ENCODE assay signal across 32 cellular contexts in genomic region chr10:4568731-4569130, GRCh38.
"Had no signal": no experiment of that assay in that cellular context is flagged by ENCODE, and none has a peak within 500 bp of the region (broad histone marks: within the 10 kb centered on the region; RNA-seq: fewer than 3 reads in every experiment).

No MANE protein-coding gene starts in this region.

- DNase-seq: activated CD4-positive, alpha-beta memory T cell treated with anti-CD3 and anti-CD28 coated beads for 36 hours; activated CD4-positive, alpha-beta T cell treated with anti-CD3 and anti-CD28 coated beads, Interleukin-2, amount 10 ng/mL, durations not matched to agents 24 days and 14 days; activated CD4-positive, CD25-positive, alpha-beta regulatory T cell treated with anti-CD3 and anti-CD28 coated beads, Interleukin-2, amount 50 U/mL, for 72 hours; activated CD8-positive, alpha-beta memory T cell treated with anti-CD3 and anti-CD28 coated beads, Interleukin-2, amount 50 U/mL, for 4 hours; activated effector memory CD4-positive, alpha-beta T cell treated with anti-CD3 and anti-CD28 coated beads, Interleukin-2, amount 50 U/mL, for 16 hours; activated naive CD4-positive, alpha-beta T cell treated with anti-CD3 and anti-CD28 coated beads for 36 hours; activated naive CD8-positive, alpha-beta T cell treated with anti-CD3 and anti-CD28 coated beads, Interleukin-2, amount 10 ng/mL, durations not matched to agents 7 days and 5 days; activated T-cell treated with anti-CD3 and anti-CD28 coated beads, Interleukin-2, amount 50 U/mL, for 1 hour; brain microvascular endothelial cell; cortex of kidney; effector memory CD8-positive, alpha-beta T cell; erythroblast; head of caudate nucleus; hippocampal formation; kidney; midbrain; natural killer cell; ovary; right lobe of liver; stimulated activated CD4-positive, alpha-beta T cell treated with anti-CD3 and anti-CD28 coated beads, Interleukin-12 subunit alpha, Interleukin-12 subunit beta, amount 100 ng/mL, for 4 hours; stimulated activated CD4-positive, alpha-beta T cell treated with anti-CD3 and anti-CD28 coated beads, Interleukin-4, amount 100 ng/mL, for 24 hours; T1000; trophoblast cell had no signal

- ATAC-seq: effector memory CD8-positive, alpha-beta T cell; gastroesophageal sphincter; natural killer cell; stimulated activated effector memory CD8-positive, alpha-beta T cell treated with anti-CD3 and anti-CD28 coated beads, Interleukin-12 subunit alpha, Interleukin-12 subunit beta, amount 100 ng/mL, for 72 hours had no signal

- H3K27ac Mint-ChIP-seq: activated CD4-positive, alpha-beta memory T cell treated with anti-CD3 and anti-CD28 coated beads for 36 hours; activated CD4-positive, alpha-beta T cell treated with anti-CD3 and anti-CD28 coated beads, Interleukin-2, amount 10 ng/mL, durations not matched to agents 24 days and 14 days; activated naive CD4-positive, alpha-beta T cell treated with anti-CD3 and anti-CD28 coated beads for 36 hours; activated naive CD8-positive, alpha-beta T cell treated with anti-CD3 and anti-CD28 coated beads, Interleukin-2, amount 10 ng/mL, durations not matched to agents 7 days and 5 days; activated T-helper 1 cell treated with anti-CD3 and anti-CD28 coated beads, Interleukin-12 subunit alpha, Interleukin-12 subunit beta, Interleukin-2, Interleukin-4 antibody, amounts not matched to agents 30 ng/mL and 10 ng/mL and 1 ng/mL, durations not matched to agents 14 hours and 24 hours and 36 hours; effector memory CD8-positive, alpha-beta T cell; memory B cell; natural killer cell; progenitor cell of endocrine pancreas; stimulated activated effector memory CD8-positive, alpha-beta T cell treated with anti-CD3 and anti-CD28 coated beads, Interleukin-12 subunit alpha, Interleukin-12 subunit beta, amount 100 ng/mL, for 72 hours; stimulated activated naive CD8-positive, alpha-beta T cell treated with anti-CD3 and anti-CD28 coated beads, Interleukin-15, Interleukin-2, amounts not matched to agents 100 ng/mL and 50 ng/mL, for 24 hours had no signal

- H3K4me1 ChIP-seq: gastroesophageal sphincter, right lobe of liver had no signal

- H3K4me3 ChIP-seq: gastroesophageal sphincter, ovary, right lobe of liver, skin epidermis, thoracic aorta had no signal

- H3K9me3 ChIP-seq: gastroesophageal sphincter, neutrophil, ovary, right lobe of liver, thoracic aorta had no signal

- H3K36me3 Mint-ChIP-seq: activated CD4-positive, alpha-beta memory T cell treated with anti-CD3 and anti-CD28 coated beads for 36 hours; activated naive CD8-positive, alpha-beta T cell treated with anti-CD3 and anti-CD28 coated beads, Interleukin-2, amount 10 ng/mL, durations not matched to agents 7 days and 5 days; memory B cell; natural killer cell; stimulated activated effector memory CD8-positive, alpha-beta T cell treated with anti-CD3 and anti-CD28 coated beads, Interleukin-12 subunit alpha, Interleukin-12 subunit beta, amount 100 ng/mL, for 72 hours had no signal

- H3K4me1 Mint-ChIP-seq: activated CD4-positive, alpha-beta T cell treated with anti-CD3 and anti-CD28 coated beads, Interleukin-2, amount 10 ng/mL, durations not matched to agents 24 days and 14 days; activated naive CD8-positive, alpha-beta T cell treated with anti-CD3 and anti-CD28 coated beads, Interleukin-2, amount 10 ng/mL, durations not matched to agents 7 days and 5 days; memory B cell; natural killer cell; stimulated activated effector memory CD8-positive, alpha-beta T cell treated with anti-CD3 and anti-CD28 coated beads, Interleukin-12 subunit alpha, Interleukin-12 subunit beta, amount 100 ng/mL, for 72 hours had no signal

- H3K9me3 Mint-ChIP-seq: activated CD4-positive, alpha-beta memory T cell treated with anti-CD3 and anti-CD28 coated beads for 36 hours; activated CD4-positive, alpha-beta T cell treated with anti-CD3 and anti-CD28 coated beads, Interleukin-2, amount 10 ng/mL, durations not matched to agents 24 days and 14 days; activated naive CD4-positive, alpha-beta T cell treated with anti-CD3 and anti-CD28 coated beads for 36 hours; activated T-helper 1 cell treated with anti-CD3 and anti-CD28 coated beads, Interleukin-12 subunit alpha, Interleukin-12 subunit beta, Interleukin-2, Interleukin-4 antibody, amounts not matched to agents 30 ng/mL and 10 ng/mL and 1 ng/mL, durations not matched to agents 14 hours and 24 hours and 36 hours; effector memory CD8-positive, alpha-beta T cell; memory B cell; natural killer cell; stimulated activated effector memory CD8-positive, alpha-beta T cell treated with anti-CD3 and anti-CD28 coated beads, Interleukin-12 subunit alpha, Interleukin-12 subunit beta, amount 100 ng/mL, for 72 hours; stimulated activated naive CD8-positive, alpha-beta T cell treated with anti-CD3 and anti-CD28 coated beads, Interleukin-15, Interleukin-2, amounts not matched to agents 100 ng/mL and 50 ng/mL, for 24 hours had no signal

- H3K27me3 ChIP-seq: brain microvascular endothelial cell, gastroesophageal sphincter, neutrophil, ovary, right lobe of liver had no signal

- H3K4me3 Mint-ChIP-seq: activated CD4-positive, alpha-beta memory T cell treated with anti-CD3 and anti-CD28 coated beads for 36 hours; activated CD4-positive, alpha-beta T cell treated with anti-CD3 and anti-CD28 coated beads, Interleukin-2, amount 10 ng/mL, durations not matched to agents 24 days and 14 days; activated naive CD4-positive, alpha-beta T cell treated with anti-CD3 and anti-CD28 coated beads for 36 hours; activated naive CD8-positive, alpha-beta T cell treated with anti-CD3 and anti-CD28 coated beads, Interleukin-2, amount 10 ng/mL, durations not matched to agents 7 days and 5 days; activated T-helper 1 cell treated with anti-CD3 and anti-CD28 coated beads, Interleukin-12 subunit alpha, Interleukin-12 subunit beta, Interleukin-2, Interleukin-4 antibody, amounts not matched to agents 30 ng/mL and 10 ng/mL and 1 ng/mL, durations not matched to agents 14 hours and 24 hours and 36 hours; effector memory CD8-positive, alpha-beta T cell; memory B cell; natural killer cell; stimulated activated effector memory CD8-positive, alpha-beta T cell treated with anti-CD3 and anti-CD28 coated beads, Interleukin-12 subunit alpha, Interleukin-12 subunit beta, amount 100 ng/mL, for 72 hours; stimulated activated naive CD8-positive, alpha-beta T cell treated with anti-CD3 and anti-CD28 coated beads, Interleukin-15, Interleukin-2, amounts not matched to agents 100 ng/mL and 50 ng/mL, for 24 hours had no signal

- H3K27me3 Mint-ChIP-seq: progenitor cell of endocrine pancreas had no signal

- H3K27ac ChIP-seq: brain microvascular endothelial cell, gastroesophageal sphincter, neutrophil, ovary, right lobe of liver, thoracic aorta had no signal

- H3K36me3 ChIP-seq: brain microvascular endothelial cell, gastroesophageal sphincter, neutrophil, ovary, right lobe of liver, thoracic aorta had no signal
